In genomic region chr12:93794738-93795137, GRCh38 we compare ENCODE assay signal across 30 cellular contexts.
"Had no signal": no experiment of that assay in that cellular context is flagged by ENCODE, and none has a peak within 500 bp of the region (broad histone marks: within the 10 kb centered on the region; RNA-seq: fewer than 3 reads in every experiment).

No MANE protein-coding gene starts in this region.

- FAIRE-seq: astrocyte, TTC549 had no signal

- H3K27me3 Mint-ChIP-seq: activated CD4-positive, alpha-beta T cell treated with anti-CD3 and anti-CD28 coated beads, Interleukin-2, amount 10 ng/mL, durations not matched to agents 24 days and 14 days; activated CD8-positive, alpha-beta T cell treated with anti-CD3 and anti-CD28 coated beads for 36 hours; activated naive CD4-positive, alpha-beta T cell treated with anti-CD3 and anti-CD28 coated beads, Interleukin-2, amount 50 U/mL, for 24 hours; activated naive CD8-positive, alpha-beta T cell treated with anti-CD3 and anti-CD28 coated beads, Interleukin-2, amount 10 ng/mL, durations not matched to agents 7 days and 5 days; activated T-cell treated with anti-CD3 and anti-CD28 coated beads, Interleukin-2, amount 50 U/mL, for 24 hours had no signal

- H3K36me3 Mint-ChIP-seq: activated naive CD8-positive, alpha-beta T cell treated with anti-CD3 and anti-CD28 coated beads, Interleukin-2, amount 10 ng/mL, durations not matched to agents 7 days and 5 days had no signal

- H3K27ac Mint-ChIP-seq: activated CD4-positive, alpha-beta T cell treated with anti-CD3 and anti-CD28 coated beads, Interleukin-2, amount 10 ng/mL, durations not matched to agents 24 days and 14 days; activated CD8-positive, alpha-beta T cell treated with anti-CD3 and anti-CD28 coated beads for 36 hours; activated naive CD4-positive, alpha-beta T cell treated with anti-CD3 and anti-CD28 coated beads, Interleukin-2, amount 50 U/mL, for 24 hours; activated naive CD8-positive, alpha-beta T cell treated with anti-CD3 and anti-CD28 coated beads, Interleukin-2, amount 10 ng/mL, durations not matched to agents 7 days and 5 days; activated T-cell treated with anti-CD3 and anti-CD28 coated beads, Interleukin-2, amount 50 U/mL, for 24 hours; activated T-helper 2 cell treated with anti-CD3 and anti-CD28 coated beads, Interferon-gamma antibody, Interleukin-2, Interleukin-4, amounts not matched to agents 10 μg/mL and 5 μg/mL and 100 μg/mL, durations not matched to agents 14 hours and 24 hours and 36 hours; T-helper 1 cell treated with Interleukin-12 subunit alpha and Interleukin-12 subunit beta and Interleukin-4 antibody, amounts not matched to agents 30 μg/mL and 1 μg/mL, for 36 hours; T-helper 2 cell treated with Interferon-gamma antibody and Interleukin-4, amounts not matched to agents 5 μg/mL and 100 μg/mL, for 36 hours had no signal

- ATAC-seq: activated CD8-positive, alpha-beta T cell treated with anti-CD3 and anti-CD28 coated beads for 36 hours; body of pancreas; Panc1 had no signal

- H3K9me3 Mint-ChIP-seq: activated CD8-positive, alpha-beta T cell treated with anti-CD3 and anti-CD28 coated beads for 36 hours; activated naive CD4-positive, alpha-beta T cell treated with anti-CD3 and anti-CD28 coated beads, Interleukin-2, amount 50 U/mL, for 24 hours; activated naive CD8-positive, alpha-beta T cell treated with anti-CD3 and anti-CD28 coated beads, Interleukin-2, amount 10 ng/mL, durations not matched to agents 7 days and 5 days; activated T-cell treated with anti-CD3 and anti-CD28 coated beads, Interleukin-2, amount 50 U/mL, for 24 hours; activated T-helper 2 cell treated with anti-CD3 and anti-CD28 coated beads, Interferon-gamma antibody, Interleukin-2, Interleukin-4, amounts not matched to agents 10 μg/mL and 5 μg/mL and 100 μg/mL, durations not matched to agents 14 hours and 24 hours and 36 hours; T-helper 1 cell treated with Interleukin-12 subunit alpha and Interleukin-12 subunit beta and Interleukin-4 antibody, amounts not matched to agents 30 μg/mL and 1 μg/mL, for 36 hours; T-helper 2 cell treated with Interferon-gamma antibody and Interleukin-4, amounts not matched to agents 5 μg/mL and 100 μg/mL, for 36 hours had no signal

- H3K4me3 Mint-ChIP-seq: activated CD4-positive, alpha-beta T cell treated with anti-CD3 and anti-CD28 coated beads, Interleukin-2, amount 10 ng/mL, durations not matched to agents 24 days and 14 days; activated CD8-positive, alpha-beta T cell treated with anti-CD3 and anti-CD28 coated beads for 36 hours; activated naive CD4-positive, alpha-beta T cell treated with anti-CD3 and anti-CD28 coated beads, Interleukin-2, amount 50 U/mL, for 24 hours; activated naive CD8-positive, alpha-beta T cell treated with anti-CD3 and anti-CD28 coated beads, Interleukin-2, amount 10 ng/mL, durations not matched to agents 7 days and 5 days; activated T-cell treated with anti-CD3 and anti-CD28 coated beads, Interleukin-2, amount 50 U/mL, for 24 hours; T-helper 1 cell treated with Interleukin-12 subunit alpha and Interleukin-12 subunit beta and Interleukin-4 antibody, amounts not matched to agents 30 μg/mL and 1 μg/mL, for 36 hours; T-helper 2 cell treated with Interferon-gamma antibody and Interleukin-4, amounts not matched to agents 5 μg/mL and 100 μg/mL, for 36 hours had no signal

- DNase-seq: activated CD4-positive, alpha-beta T cell treated with anti-CD3 and anti-CD28 coated beads, Interleukin-2, amount 10 ng/mL, durations not matched to agents 24 days and 14 days; activated CD4-positive, alpha-beta T cell treated with anti-CD3 and anti-CD28 coated beads, Interleukin-2, amount 50 U/mL, for 4 hours; activated CD8-positive, alpha-beta T cell treated with anti-CD3 and anti-CD28 coated beads for 36 hours; activated gamma-delta T cell; activated naive CD4-positive, alpha-beta T cell treated with Interleukin-2 at 50 U/mL for 16 hours; activated naive CD8-positive, alpha-beta T cell treated with anti-CD3 and anti-CD28 coated beads, Interleukin-2, amount 10 ng/mL, durations not matched to agents 7 days and 5 days; activated T-cell treated with anti-CD3 and anti-CD28 coated beads, Interleukin-2, amount 50 U/mL, for 24 hours; body of pancreas; caudate nucleus; cerebellar nuclear complex; MG63; NCI-H1048; NCI-H1105 treated with DMSO at 0.1 percent for 48 hours; NCI-H1436; NCI-H1694; NCI-H1930; NCI-H2081 treated with DMSO at 0.1 percent for 48 hours; NCI-H2171; NCI-H2227 treated with DMSO at 0.1 percent for 48 hours; NCI-H446 treated with DMSO at 0.1 percent for 48 hours; NCI-H524; SHP77; SJCRH30 had no signal
